ENCODE assay signal across 1 cellular context in the genomic region with DNA sequence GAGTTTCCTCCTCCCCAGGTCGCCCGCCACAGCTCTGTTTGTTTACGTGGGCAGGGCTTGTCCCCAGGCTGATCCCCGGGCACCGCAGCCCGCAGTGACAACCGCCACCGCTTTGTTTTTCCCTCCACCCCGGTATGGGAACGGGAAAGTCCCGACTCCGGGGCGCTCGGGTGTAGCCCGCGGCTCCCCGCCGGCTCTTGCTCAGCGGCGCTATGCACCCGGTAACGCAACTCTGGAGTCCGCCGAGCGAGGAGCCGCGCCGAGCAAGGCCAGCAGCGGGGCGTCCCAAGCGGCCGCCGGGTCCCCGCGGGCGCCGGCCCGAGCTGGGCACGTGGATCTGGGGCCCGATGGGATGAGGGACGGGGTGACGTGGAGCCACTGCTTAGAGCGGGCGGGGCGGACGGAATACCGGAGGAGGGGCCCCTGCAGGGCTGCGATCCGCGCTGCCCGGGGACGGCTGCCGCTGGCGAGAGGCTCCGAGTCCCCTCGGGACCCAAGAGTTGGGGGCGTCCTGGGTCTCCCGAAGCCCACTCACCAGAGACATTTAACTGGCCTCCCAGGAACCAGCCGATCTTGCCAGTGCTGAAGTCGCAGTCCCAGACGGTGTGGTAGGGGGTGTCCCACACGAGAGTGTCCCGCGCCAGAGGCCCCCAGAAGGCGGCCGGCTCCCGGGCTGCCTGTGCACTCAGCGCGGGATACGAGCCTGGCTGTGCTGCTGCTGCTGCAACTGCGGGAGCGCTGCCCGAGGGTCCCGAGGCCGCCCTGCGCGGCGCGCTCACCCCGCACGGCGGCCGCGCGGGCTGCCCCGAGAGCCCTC.
TF ChIP-seq lines count a peak whose summit lies in the region.

No MANE protein-coding gene starts in this region.

TF ChIP-seq in GM23338, 12 proteins besides CTCF, POLR2A, EP300 and RAD21 (continued from another document):
- TF ChIP-seq, protein P1, sequence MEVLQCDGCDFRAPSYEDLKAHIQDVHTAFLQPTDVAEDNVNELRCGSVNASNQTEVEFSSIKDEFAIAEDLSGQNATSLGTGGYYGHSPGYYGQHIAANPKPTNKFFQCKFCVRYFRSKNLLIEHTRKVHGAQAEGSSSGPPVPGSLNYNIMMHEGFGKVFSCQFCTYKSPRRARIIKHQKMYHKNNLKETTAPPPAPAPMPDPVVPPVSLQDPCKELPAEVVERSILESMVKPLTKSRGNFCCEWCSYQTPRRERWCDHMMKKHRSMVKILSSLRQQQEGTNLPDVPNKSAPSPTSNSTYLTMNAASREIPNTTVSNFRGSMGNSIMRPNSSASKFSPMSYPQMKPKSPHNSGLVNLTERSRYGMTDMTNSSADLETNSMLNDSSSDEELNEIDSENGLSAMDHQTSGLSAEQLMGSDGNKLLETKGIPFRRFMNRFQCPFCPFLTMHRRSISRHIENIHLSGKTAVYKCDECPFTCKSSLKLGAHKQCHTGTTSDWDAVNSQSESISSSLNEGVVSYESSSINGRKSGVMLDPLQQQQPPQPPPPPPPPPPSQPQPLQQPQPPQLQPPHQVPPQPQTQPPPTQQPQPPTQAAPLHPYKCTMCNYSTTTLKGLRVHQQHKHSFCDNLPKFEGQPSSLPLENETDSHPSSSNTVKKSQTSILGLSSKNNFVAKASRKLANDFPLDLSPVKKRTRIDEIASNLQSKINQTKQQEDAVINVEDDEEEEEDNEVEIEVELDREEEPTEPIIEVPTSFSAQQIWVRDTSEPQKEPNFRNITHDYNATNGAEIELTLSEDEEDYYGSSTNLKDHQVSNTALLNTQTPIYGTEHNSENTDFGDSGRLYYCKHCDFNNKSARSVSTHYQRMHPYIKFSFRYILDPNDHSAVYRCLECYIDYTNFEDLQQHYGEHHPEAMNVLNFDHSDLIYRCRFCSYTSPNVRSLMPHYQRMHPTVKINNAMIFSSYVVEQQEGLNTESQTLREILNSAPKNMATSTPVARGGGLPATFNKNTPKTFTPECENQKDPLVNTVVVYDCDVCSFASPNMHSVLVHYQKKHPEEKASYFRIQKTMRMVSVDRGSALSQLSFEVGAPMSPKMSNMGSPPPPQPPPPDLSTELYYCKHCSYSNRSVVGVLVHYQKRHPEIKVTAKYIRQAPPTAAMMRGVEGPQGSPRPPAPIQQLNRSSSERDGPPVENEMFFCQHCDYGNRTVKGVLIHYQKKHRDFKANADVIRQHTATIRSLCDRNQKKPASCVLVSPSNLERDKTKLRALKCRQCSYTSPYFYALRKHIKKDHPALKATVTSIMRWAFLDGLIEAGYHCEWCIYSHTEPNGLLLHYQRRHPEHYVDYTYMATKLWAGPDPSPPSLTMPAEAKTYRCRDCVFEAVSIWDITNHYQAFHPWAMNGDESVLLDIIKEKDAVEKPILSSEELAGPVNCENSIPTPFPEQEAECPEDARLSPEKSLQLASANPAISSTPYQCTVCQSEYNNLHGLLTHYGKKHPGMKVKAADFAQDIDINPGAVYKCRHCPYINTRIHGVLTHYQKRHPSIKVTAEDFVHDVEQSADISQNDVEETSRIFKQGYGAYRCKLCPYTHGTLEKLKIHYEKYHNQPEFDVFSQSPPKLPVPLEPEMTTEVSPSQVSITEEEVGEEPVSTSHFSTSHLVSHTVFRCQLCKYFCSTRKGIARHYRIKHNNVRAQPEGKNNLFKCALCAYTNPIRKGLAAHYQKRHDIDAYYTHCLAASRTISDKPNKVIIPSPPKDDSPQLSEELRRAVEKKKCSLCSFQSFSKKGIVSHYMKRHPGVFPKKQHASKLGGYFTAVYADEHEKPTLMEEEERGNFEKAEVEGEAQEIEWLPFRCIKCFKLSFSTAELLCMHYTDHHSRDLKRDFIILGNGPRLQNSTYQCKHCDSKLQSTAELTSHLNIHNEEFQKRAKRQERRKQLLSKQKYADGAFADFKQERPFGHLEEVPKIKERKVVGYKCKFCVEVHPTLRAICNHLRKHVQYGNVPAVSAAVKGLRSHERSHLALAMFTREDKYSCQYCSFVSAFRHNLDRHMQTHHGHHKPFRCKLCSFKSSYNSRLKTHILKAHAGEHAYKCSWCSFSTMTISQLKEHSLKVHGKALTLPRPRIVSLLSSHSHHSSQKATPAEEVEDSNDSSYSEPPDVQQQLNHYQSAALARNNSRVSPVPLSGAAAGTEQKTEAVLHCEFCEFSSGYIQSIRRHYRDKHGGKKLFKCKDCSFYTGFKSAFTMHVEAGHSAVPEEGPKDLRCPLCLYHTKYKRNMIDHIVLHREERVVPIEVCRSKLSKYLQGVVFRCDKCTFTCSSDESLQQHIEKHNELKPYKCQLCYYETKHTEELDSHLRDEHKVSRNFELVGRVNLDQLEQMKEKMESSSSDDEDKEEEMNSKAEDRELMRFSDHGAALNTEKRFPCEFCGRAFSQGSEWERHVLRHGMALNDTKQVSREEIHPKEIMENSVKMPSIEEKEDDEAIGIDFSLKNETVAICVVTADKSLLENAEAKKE (CRISPR knock-in tag; IDR thresholded peaks at IDR 0.05), result no peak
- TF ChIP-seq ZNF114 (CRISPR knock-in tag; IDR thresholded peaks at IDR 0.05), result no peak
